In genomic region chr11:69104212-69104855, GRCh38 we compare ENCODE assay signal across 19 cellular contexts. TPM values are rescaled to one million over a fixed set of nuclear protein-coding genes. Genes with fewer than 3 reads are reported as not detected.
"Had no signal": no experiment of that assay in that cellular context is flagged by ENCODE, and none has a peak within 500 bp of the region (broad histone marks: within the 10 kb centered on the region; RNA-seq: fewer than 3 reads in every experiment).

No MANE protein-coding gene starts in this region.

- H3K36me3 ChIP-seq: gastrocnemius medialis, prostate gland, thoracic aorta, transverse colon had no signal

- H3K27ac ChIP-seq: epithelial cell of prostate, esophagus muscularis mucosa, gastrocnemius medialis, parathyroid adenoma, sigmoid colon, stomach, thoracic aorta, transverse colon had no signal

- ATAC-seq: effector memory CD8-positive, alpha-beta T cell; gastrocnemius medialis; left colon had no signal

- H3K4me3 ChIP-seq: esophagus muscularis mucosa, gastrocnemius medialis, prostate gland, sigmoid colon, skin epidermis, stomach, thoracic aorta, transverse colon had no signal

- H3K27me3 ChIP-seq: esophagus muscularis mucosa, sigmoid colon, transverse colon had no signal

- H3K36me3 Mint-ChIP-seq: immature natural killer cell had no signal

- H3K9me3 Mint-ChIP-seq: effector memory CD8-positive, alpha-beta T cell; nephron had no signal

- H3K4me3 Mint-ChIP-seq: effector memory CD8-positive, alpha-beta T cell; immature natural killer cell; nephron had no signal

- H3K27ac Mint-ChIP-seq: effector memory CD8-positive, alpha-beta T cell; immature natural killer cell; naive B cell; nephron had no signal

- H3K9me3 ChIP-seq: esophagus muscularis mucosa, gastrocnemius medialis, prostate gland, sigmoid colon, stomach, thoracic aorta, transverse colon had no signal

- H3K4me1 Mint-ChIP-seq: immature natural killer cell had no signal

- DNase-seq: effector memory CD8-positive, alpha-beta T cell; gastrocnemius medialis; immature natural killer cell; left colon; mesendoderm; naive B cell; sigmoid colon; stimulated activated CD4-positive, alpha-beta T cell treated with anti-CD3 and anti-CD28 coated beads, Interleukin-12 subunit alpha, Interleukin-12 subunit beta, amount 100 ng/mL, for 4 hours; stimulated activated naive CD4-positive, alpha-beta T cell; stomach; transverse colon had no signal

- H3K4me1 ChIP-seq: gastrocnemius medialis, parathyroid adenoma had no signal

RNA-seq across cellular contexts. Expression of gene SMIM38, which starts 51.4 kb away (rescaled TPM):
- total RNA-seq: kidney epithelial cell had no signal
